In the genomic region with DNA sequence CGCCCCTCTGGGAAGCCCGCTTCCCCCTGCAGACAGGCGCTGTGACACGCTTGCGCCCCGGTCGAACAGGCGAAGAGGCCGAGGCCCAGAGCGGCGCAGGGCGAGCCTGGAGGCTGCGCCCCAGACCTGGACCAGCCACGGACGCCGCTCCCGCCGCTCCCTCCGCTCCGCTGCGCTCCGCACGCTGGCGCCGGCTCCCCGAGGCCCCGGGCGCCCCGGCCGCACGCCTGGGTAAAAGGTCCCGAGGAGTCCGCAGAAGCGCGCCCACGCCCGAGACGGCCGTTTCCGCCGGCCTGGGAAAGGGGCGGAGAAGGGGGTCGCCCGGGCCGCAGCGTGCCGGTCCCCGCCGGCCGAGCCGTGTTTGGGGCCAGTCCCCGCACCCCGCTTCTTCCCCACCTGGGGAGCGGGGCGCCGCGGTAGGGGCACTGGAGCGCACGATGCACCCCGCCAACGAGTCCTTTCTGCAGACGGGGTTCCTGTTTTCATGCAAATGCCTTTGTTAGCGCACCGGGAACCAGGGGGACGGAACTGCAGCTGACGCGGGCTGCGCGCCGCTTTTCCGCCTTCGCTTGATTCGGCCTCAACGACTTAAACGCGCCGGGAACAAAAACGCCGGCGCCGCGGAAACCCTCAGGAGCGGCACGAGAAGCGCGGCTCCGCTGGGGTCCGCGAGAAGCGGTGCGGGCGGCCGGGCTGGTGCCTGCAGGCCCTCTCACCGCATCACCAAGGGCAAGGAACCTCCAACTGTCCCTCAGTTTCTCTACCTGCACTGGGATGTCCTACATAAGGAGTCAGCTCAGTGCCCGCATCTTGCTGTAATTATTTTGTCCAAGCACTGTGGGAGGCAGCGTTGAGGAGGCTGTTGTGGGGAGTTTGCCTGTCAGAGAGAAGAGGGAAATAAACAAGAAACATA, we compare ENCODE assay signal across 8 cellular contexts.
DNase-seq lines count a peak whose midpoint lies in the region; ATAC-seq lines count a peak whose summit lies in the region.

No MANE protein-coding gene starts in this region.

- H3K9me3 Mint-ChIP-seq in activated T-cell treated with anti-CD3 and anti-CD28 coated beads, Interleukin-2, amount 50 U/mL, for 72 hours = no peaks in the 10 kb centered on the region

- peak; percentile 43 to 45 for ATAC-seq in activated T-cell treated with anti-CD3 and anti-CD28 coated beads, Interleukin-2, amount 50 U/mL, for 72 hours (replicated peaks in 1 of 2)
- ATAC-seq in HG02571 (IDR thresholded peaks at IDR 0.05; ENCODE audit: unreplicated experiment) = no peak
- no peak for ATAC-seq in HG02973 (IDR thresholded peaks at IDR 0.05; ENCODE audit: unreplicated experiment)

- H3K36me3 Mint-ChIP-seq in activated T-cell treated with anti-CD3 and anti-CD28 coated beads, Interleukin-2, amount 50 U/mL, for 72 hours (ENCODE audit: insufficient read depth in 2 of 2) = no peaks in the 10 kb centered on the region

- no peak overlapping the region for H3K27ac Mint-ChIP-seq in activated T-cell treated with anti-CD3 and anti-CD28 coated beads, Interleukin-2, amount 50 U/mL, for 72 hours

- peak; percentile 11 for DNase-seq in NCI-H146 (lab: John Stamatoyannopoulos, UW)
- DNase-seq in NCI-H146 treated with DMSO at 0.1 percent for 48 hours (lab: John Stamatoyannopoulos, UW; ENCODE audit: unreplicated experiment) = no peak
- DNase-seq in M059J (ENCODE audit: low read depth) = peak; percentile 62
- peak; percentile 22 to 35 for DNase-seq in activated T-cell treated with anti-CD3 and anti-CD28 coated beads, Interleukin-2, amount 50 U/mL, for 72 hours
- peak; percentile 67 for DNase-seq in glomerular visceral epithelial cell (ENCODE audit: extremely low spot score)
- DNase-seq in nucleus accumbens (lab: John Stamatoyannopoulos, UW) = peak in 44 of 56 donors; percentile 20 to 79 (median 54)

- H3K4me3 Mint-ChIP-seq in activated T-cell treated with anti-CD3 and anti-CD28 coated beads, Interleukin-2, amount 50 U/mL, for 72 hours = peak overlapping the region in 1 of 2 donors; percentile 77

- peaks cover 59% of the 10 kb centered on the region for H3K27me3 Mint-ChIP-seq in activated T-cell treated with anti-CD3 and anti-CD28 coated beads, Interleukin-2, amount 50 U/mL, for 72 hours (ENCODE audit: low read depth)

- peaks cover 12% of the 10 kb centered on the region for H3K4me1 Mint-ChIP-seq in activated T-cell treated with anti-CD3 and anti-CD28 coated beads, Interleukin-2, amount 50 U/mL, for 72 hours (ENCODE audit: low read depth)

Comparison
In these comparisons a context has a peak if more than half of its experiments do, and no peak if none do; other contexts are left out.
1. ATAC-seq: peak in activated T-cell treated with anti-CD3 and anti-CD28 coated beads, Interleukin-2, amount 50 U/mL, for 72 hours (2 of 2); none in HG02571 (single experiment) and HG02973 (single experiment).